13 cellular contexts compared by ENCODE assay signal in the genomic region with DNA sequence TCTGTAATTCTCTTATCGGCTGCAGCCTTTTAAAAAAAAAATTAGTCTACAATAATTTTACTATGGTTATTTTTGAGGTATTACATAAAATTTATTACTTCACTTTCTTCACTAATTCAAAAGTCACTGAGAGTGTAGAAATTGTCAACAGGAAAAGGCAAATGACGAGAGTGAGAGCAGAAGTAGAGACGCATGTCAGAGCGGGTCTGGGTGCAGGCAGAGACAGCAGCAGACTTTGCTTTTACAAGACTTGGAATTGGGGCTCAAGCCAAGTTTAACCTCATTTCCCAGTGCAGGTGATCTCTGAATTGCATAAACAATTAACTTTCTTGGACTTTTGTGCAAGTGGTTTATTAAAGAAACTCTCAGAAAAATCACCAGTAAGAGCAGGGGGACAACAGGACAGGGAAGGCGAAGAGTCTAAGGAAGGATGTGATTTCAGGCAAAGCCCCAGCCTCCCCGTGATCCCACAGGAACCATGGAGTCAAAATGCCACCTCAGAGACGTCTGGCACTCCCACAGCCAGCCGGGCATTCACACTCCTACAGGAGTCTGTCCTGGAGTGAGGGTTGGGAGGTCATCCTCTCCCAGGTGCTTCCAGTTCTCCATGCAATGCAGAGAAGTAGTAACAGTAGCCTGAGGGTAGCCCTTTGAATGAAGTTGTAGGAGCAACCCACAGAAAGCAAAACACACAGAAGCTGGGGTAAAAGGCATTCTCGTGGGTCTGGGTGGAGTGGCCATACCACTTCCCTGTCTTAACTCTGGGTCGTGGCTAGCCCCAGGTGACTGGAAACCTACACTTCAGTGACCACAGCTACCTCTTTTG.
DNase-seq lines count a peak whose midpoint lies in the region; FAIRE-seq and TF ChIP-seq lines count a peak whose summit lies in the region.
"Had no signal": no experiment of that assay in that cellular context is flagged by ENCODE, and none has a peak within 500 bp of the region (broad histone marks: within the 10 kb centered on the region; RNA-seq: fewer than 3 reads in every experiment).

No MANE protein-coding gene starts in this region.

- no peak overlapping the region for H3K4me3 ChIP-seq in bronchial epithelial cell (ENCODE audit: low read depth, low read length)
- H3K4me3 ChIP-seq in neutrophil (ENCODE audit: low read depth in 1 of 2, low read length in 1 of 2) = peak overlapping the region in 1 of 2 experiments; percentile 18

- H3K27ac Mint-ChIP-seq in progenitor cell of endocrine pancreas = no peak overlapping the region
- H3K27ac Mint-ChIP-seq: immature natural killer cell, type B pancreatic cell had no signal

- H3K27me3 ChIP-seq in bronchial epithelial cell (ENCODE audit: control insufficient read depth, insufficient read depth, low read length) (no peaks in the 10 kb centered on the region), neutrophil (no peaks in the 10 kb centered on the region)

- TF ChIP-seq CTCF in bronchial epithelial cell (IDR thresholded peaks at IDR 0.05; ENCODE audit: insufficient read depth, low read length, severe bottlenecking) (no peak), neutrophil (IDR thresholded peaks at IDR 0.05) (no peak), progenitor cell of endocrine pancreas (IDR thresholded peaks at IDR 0.05; ENCODE audit: unreplicated experiment) (no peak)

- peaks cover 25% of the 10 kb centered on the region for H3K4me1 Mint-ChIP-seq in progenitor cell of endocrine pancreas (ENCODE audit: low read depth)

- H3K36me3 ChIP-seq in bronchial epithelial cell (ENCODE audit: control insufficient read depth, insufficient read depth, low read length) (no peaks in the 10 kb centered on the region), neutrophil (no peaks in the 10 kb centered on the region)

- DNase-seq in NCI-H146 (lab: John Stamatoyannopoulos, UW) = peak; percentile 82
- DNase-seq in NCI-H146 treated with DMSO at 0.1 percent for 48 hours (lab: John Stamatoyannopoulos, UW; ENCODE audit: unreplicated experiment) = no peak
- DNase-seq in NCI-H69 (lab: John Stamatoyannopoulos, UW) = peak; percentile 78
- DNase-seq in bronchial epithelial cell (ENCODE audit: low read depth) = peak; percentile 74
- DNase-seq in progenitor cell of endocrine pancreas (ENCODE audit: low spot score, unreplicated experiment) = no peak
- no peak for DNase-seq in nucleus accumbens (lab: John Stamatoyannopoulos, UW)
- no peak for DNase-seq in NCI-H524 (lab: John Stamatoyannopoulos, UW)
- DNase-seq: GOT3, immature natural killer cell, NCI-H526 treated with DMSO at 0.1 percent for 48 hours, SK-N-SH had no signal

- H3K27ac ChIP-seq in neutrophil = peak overlapping the region; percentile 74

- no peaks in the 10 kb centered on the region for H3K36me3 Mint-ChIP-seq in progenitor cell of endocrine pancreas (ENCODE audit: insufficient read depth)
- H3K36me3 Mint-ChIP-seq: immature natural killer cell, type B pancreatic cell had no signal

- no peaks in the 10 kb centered on the region for H3K27me3 Mint-ChIP-seq in progenitor cell of endocrine pancreas
- H3K27me3 Mint-ChIP-seq: type B pancreatic cell had no signal

- H3K4me3 Mint-ChIP-seq in progenitor cell of endocrine pancreas (ENCODE audit: low read depth) = no peak overlapping the region
- H3K4me3 Mint-ChIP-seq: type B pancreatic cell had no signal

- no peaks in the 10 kb centered on the region for H3K9me3 ChIP-seq in neutrophil
- H3K9me3 ChIP-seq: SK-N-SH had no signal

- H3K9me3 Mint-ChIP-seq in progenitor cell of endocrine pancreas (ENCODE audit: low read depth) = no peaks in the 10 kb centered on the region
- H3K9me3 Mint-ChIP-seq: type B pancreatic cell had no signal

- peaks cover 0 to 18% of the 10 kb centered on the region in 2 experiments for H3K4me1 ChIP-seq in neutrophil (ENCODE audit: control insufficient read depth in 1 of 2, insufficient read depth in 1 of 2, low read depth in 1 of 2, low read length in 1 of 2)

- no peak for FAIRE-seq in bronchial epithelial cell (lab: Jason Lieb, UNC)

Comparison
In these comparisons a context has a peak if more than half of its experiments do, and no peak if none do; other contexts are left out.
1. DNase-seq: peak in NCI-H146 (single experiment), NCI-H69 (single experiment) and bronchial epithelial cell (single experiment); none in NCI-H146 treated with DMSO at 0.1 percent for 48 hours (single experiment), progenitor cell of endocrine pancreas (single experiment), nucleus accumbens (0 of 56) and NCI-H524 (0 of 2).